11 cellular contexts compared by ENCODE assay signal in the genomic region with DNA sequence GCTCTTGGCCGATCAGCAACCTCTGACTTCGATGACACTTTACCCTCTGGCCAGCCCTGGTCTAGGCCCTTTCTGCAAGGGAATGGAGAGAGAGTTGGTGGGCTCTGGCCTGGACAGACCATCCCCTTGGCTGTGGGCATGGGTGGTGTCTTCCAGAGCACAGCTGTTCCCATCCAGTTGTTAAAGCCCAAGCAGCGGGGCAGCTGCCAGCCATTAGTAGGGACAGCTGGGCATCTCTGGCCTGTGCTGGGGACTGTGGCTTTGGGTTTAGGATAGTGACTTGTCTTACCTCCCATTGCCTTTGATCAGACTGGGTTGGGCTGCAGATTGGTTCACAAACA. TPM values are rescaled to one million over a fixed set of nuclear protein-coding genes. Genes with fewer than 3 reads are reported as not detected.
A peak's percentile ranks its signal among the peaks of the same experiment; 100 is the strongest.
DNase-seq lines count a peak whose midpoint lies in the region; ATAC-seq and TF ChIP-seq lines count a peak whose summit lies in the region.
"Had no signal": no experiment of that assay in that cellular context is flagged by ENCODE, and none has a peak within 500 bp of the region (broad histone marks: within the 10 kb centered on the region; RNA-seq: fewer than 3 reads in every experiment).

No MANE protein-coding gene starts in this region.

- peaks cover 53% of the 10 kb centered on the region for H3K4me1 Mint-ChIP-seq in activated T-helper 2 cell treated with anti-CD3 and anti-CD28 coated beads, Interferon-gamma antibody, Interleukin-2, Interleukin-4, amounts not matched to agents 10 μg/mL and 5 μg/mL and 100 μg/mL, durations not matched to agents 14 hours and 24 hours and 36 hours (ENCODE audit: low read depth)

- H3K4me3 Mint-ChIP-seq in activated T-helper 2 cell treated with anti-CD3 and anti-CD28 coated beads, Interferon-gamma antibody, Interleukin-2, Interleukin-4, amounts not matched to agents 10 μg/mL and 5 μg/mL and 100 μg/mL, durations not matched to agents 14 hours and 24 hours and 36 hours (ENCODE audit: low read depth), result peak overlapping the region; percentile 99
- H3K4me3 Mint-ChIP-seq: mesothelial cell of epicardium had no signal

- H3K9me3 ChIP-seq in heart right ventricle (no peaks in the 10 kb centered on the region), lower lobe of right lung (no peaks in the 10 kb centered on the region)

- peaks cover 0 to 54% (median 20%) of the 10 kb centered on the region in 9 donors for H3K4me1 ChIP-seq in heart right ventricle
- peaks cover 82% of the 10 kb centered on the region for H3K4me1 ChIP-seq in lower lobe of right lung

- H3K27ac ChIP-seq in heart right ventricle (peak overlapping the region in 2 of 10 donors; percentile 1 to 97), lower lobe of right lung (peak overlapping the region; percentile 95)

- 91 to 97% methylated on average over 3 of the region's 3 CpGs for WGBS in heart right ventricle, 2 donors

- H3K36me3 ChIP-seq in heart right ventricle (peaks cover 0 to 59% (median 20%) of the 10 kb centered on the region in 9 donors), lower lobe of right lung (peaks cover 60% of the 10 kb centered on the region)

- H3K4me3 ChIP-seq in heart right ventricle (no peak overlapping the region), lower lobe of right lung (peak overlapping the region; percentile 79)

- H3K9me3 Mint-ChIP-seq in activated T-helper 2 cell treated with anti-CD3 and anti-CD28 coated beads, Interferon-gamma antibody, Interleukin-2, Interleukin-4, amounts not matched to agents 10 μg/mL and 5 μg/mL and 100 μg/mL, durations not matched to agents 14 hours and 24 hours and 36 hours, result no peaks in the 10 kb centered on the region
- H3K9me3 Mint-ChIP-seq: mesothelial cell of epicardium had no signal

- peak; percentile 21 for DNase-seq in Right ventricle myocardium inferior (ENCODE audit: missing footprints)
- no peak for DNase-seq in heart right ventricle
- DNase-seq in activated T-helper 2 cell treated with anti-CD3 and anti-CD28 coated beads, Interferon-gamma antibody, Interleukin-2, Interleukin-4, amounts not matched to agents 10 μg/mL and 5 μg/mL and 100 μg/mL, durations not matched to agents 14 hours and 24 hours and 36 hours (ENCODE audit: low spot score), result no peak
- DNase-seq in lower lobe of right lung, result peak; percentile 19
- peak; percentile 42 for DNase-seq in ureter (ENCODE audit: low spot score)
- DNase-seq in germinal center (ENCODE audit: low spot score), result no peak
- no peak for DNase-seq in NCI-H510A (lab: John Stamatoyannopoulos, UW)
- no peak for DNase-seq in KG1 (lab: John Stamatoyannopoulos, UW)
- DNase-seq: Calu3, erythroblast had no signal

- peak overlapping the region; percentile 95 for H3K27ac Mint-ChIP-seq in activated T-helper 2 cell treated with anti-CD3 and anti-CD28 coated beads, Interferon-gamma antibody, Interleukin-2, Interleukin-4, amounts not matched to agents 10 μg/mL and 5 μg/mL and 100 μg/mL, durations not matched to agents 14 hours and 24 hours and 36 hours

- TF ChIP-seq CTCF in heart right ventricle (IDR thresholded peaks at IDR 0.05), result no peak
- TF ChIP-seq CTCF in lower lobe of right lung (IDR thresholded peaks at IDR 0.05), result no peak

- H3K27me3 ChIP-seq in heart right ventricle (no peaks in the 10 kb centered on the region), lower lobe of right lung (ENCODE audit: low read depth) (no peaks in the 10 kb centered on the region)

- peaks cover 69% of the 10 kb centered on the region for H3K36me3 Mint-ChIP-seq in activated T-helper 2 cell treated with anti-CD3 and anti-CD28 coated beads, Interferon-gamma antibody, Interleukin-2, Interleukin-4, amounts not matched to agents 10 μg/mL and 5 μg/mL and 100 μg/mL, durations not matched to agents 14 hours and 24 hours and 36 hours (ENCODE audit: low read depth)

- intact Hi-C loops in Right ventricle myocardium inferior (cut with DNase I) (no loop called here), heart right ventricle (cut with DNase I) (no loop called here), lower lobe of right lung (cut with DNase I) (no loop called here)
- intact Hi-C loops in activated T-helper 2 cell treated with anti-CD3 and anti-CD28 coated beads, Interferon-gamma antibody, Interleukin-2, Interleukin-4, amounts not matched to agents 10 μg/mL and 5 μg/mL and 100 μg/mL, durations not matched to agents 14 hours and 24 hours and 36 hours (cut with micrococcal nuclease), result no loop called here

- H3K27me3 Mint-ChIP-seq in activated T-helper 2 cell treated with anti-CD3 and anti-CD28 coated beads, Interferon-gamma antibody, Interleukin-2, Interleukin-4, amounts not matched to agents 10 μg/mL and 5 μg/mL and 100 μg/mL, durations not matched to agents 14 hours and 24 hours and 36 hours (ENCODE audit: low read depth), result no peaks in the 10 kb centered on the region

- ATAC-seq in Right ventricle myocardium inferior (no peak), heart right ventricle (no peak), lower lobe of right lung (no peak)

RNA-seq across cellular contexts. Expression of a gene that starts 2.8 kb away (rescaled TPM):
- total RNA-seq in Right ventricle myocardium inferior (10.1 TPM), heart right ventricle (10 to 100 TPM in 2 of 10 donors, 1 to 10 TPM in 8; 2.8 to 17.3 (median 5.0) TPM), lower lobe of right lung (97.7 TPM), ureter (16.6 TPM)
- 10 to 100 TPM; 12.6 to 15.9 TPM for polyA plus RNA-seq in heart right ventricle
- total RNA-seq in activated T-helper 2 cell treated with anti-CD3 and anti-CD28 coated beads, Interferon-gamma antibody, Interleukin-2, Interleukin-4, amounts not matched to agents 10 μg/mL and 5 μg/mL and 100 μg/mL, durations not matched to agents 14 hours and 24 hours and 36 hours, result 101 and 103 TPM in 2 replicates

RNA-seq across cellular contexts. Expression of a gene that starts 12.3 kb away (rescaled TPM):
- total RNA-seq in Right ventricle myocardium inferior (68.2 TPM), heart right ventricle (10 to 100 TPM; 52.3 to 95.7 (median 67.7) TPM), lower lobe of right lung (76.2 TPM), ureter (84.1 TPM)
- polyA plus RNA-seq in heart right ventricle, result 10 to 100 TPM; 52.9 to 76.5 TPM
- total RNA-seq in activated T-helper 2 cell treated with anti-CD3 and anti-CD28 coated beads, Interferon-gamma antibody, Interleukin-2, Interleukin-4, amounts not matched to agents 10 μg/mL and 5 μg/mL and 100 μg/mL, durations not matched to agents 14 hours and 24 hours and 36 hours, result 66.1 and 68.9 TPM in 2 replicates

RNA-seq across cellular contexts. Expression of a gene that starts 17.6 kb away (rescaled TPM):
- total RNA-seq in Right ventricle myocardium inferior (0.14 TPM), heart right ventricle (under 1 TPM in 6 of 10 donors, not detected in 4; 0.16 to 0.47 (median 0.23) TPM), lower lobe of right lung (3.9 TPM), ureter (0.29 TPM)
- under 1 TPM; 0.07 to 0.29 TPM for polyA plus RNA-seq in heart right ventricle
- not detected in 2 replicates for total RNA-seq in activated T-helper 2 cell treated with anti-CD3 and anti-CD28 coated beads, Interferon-gamma antibody, Interleukin-2, Interleukin-4, amounts not matched to agents 10 μg/mL and 5 μg/mL and 100 μg/mL, durations not matched to agents 14 hours and 24 hours and 36 hours

RNA-seq across cellular contexts. Expression of a gene that starts 21.5 kb away (rescaled TPM):
- total RNA-seq in Right ventricle myocardium inferior (9.8 TPM), heart right ventricle (10 to 100 TPM; 12.0 to 17.5 (median 14.7) TPM), lower lobe of right lung (11.1 TPM), ureter (13.6 TPM)
- 1 to 10 TPM; 7.2 to 9.8 TPM for polyA plus RNA-seq in heart right ventricle
- 11.9 and 12.8 TPM in 2 replicates for total RNA-seq in activated T-helper 2 cell treated with anti-CD3 and anti-CD28 coated beads, Interferon-gamma antibody, Interleukin-2, Interleukin-4, amounts not matched to agents 10 μg/mL and 5 μg/mL and 100 μg/mL, durations not matched to agents 14 hours and 24 hours and 36 hours

RNA-seq across cellular contexts. Expression of a gene that starts 31.3 kb away (rescaled TPM):
- total RNA-seq in Right ventricle myocardium inferior, result 14.6 TPM
- 10 to 100 TPM in 4 of 10 donors, 1 to 10 TPM in 6; 7.7 to 15.7 (median 9.7) TPM for total RNA-seq in heart right ventricle
- polyA plus RNA-seq in heart right ventricle, result 10 to 100 TPM; 14.6 to 21.0 TPM
- total RNA-seq in activated T-helper 2 cell treated with anti-CD3 and anti-CD28 coated beads, Interferon-gamma antibody, Interleukin-2, Interleukin-4, amounts not matched to agents 10 μg/mL and 5 μg/mL and 100 μg/mL, durations not matched to agents 14 hours and 24 hours and 36 hours, result 55.8 and 56.3 TPM in 2 replicates
- total RNA-seq in lower lobe of right lung, result 33.2 TPM
- 36.6 TPM for total RNA-seq in ureter

Comparison
In these comparisons a context has a peak if more than half of its experiments do, and no peak if none do; other contexts are left out.
1. DNase-seq: peak in Right ventricle myocardium inferior (single experiment), lower lobe of right lung (single experiment) and ureter (single experiment); none in heart right ventricle (0 of 2), activated T-helper 2 cell treated with anti-CD3 and anti-CD28 coated beads, Interferon-gamma antibody, Interleukin-2, Interleukin-4, amounts not matched to agents 10 μg/mL and 5 μg/mL and 100 μg/mL, durations not matched to agents 14 hours and 24 hours and 36 hours (single experiment), germinal center (single experiment), NCI-H510A (single experiment) and KG1 (single experiment).